ENCODE assay signal across 1 cellular context in genomic region chrX:154718607-154719006, GRCh38.
TF ChIP-seq lines count a peak whose summit lies in the region.

No MANE protein-coding gene starts in this region.

TF ChIP-seq in WTC11, 78 proteins besides CTCF, POLR2A, EP300 and RAD21 (continued from another document):
- no peak for TF ChIP-seq ZNF512 (CRISPR knock-in tag; IDR thresholded peaks at IDR 0.05; ENCODE audit: borderline replicate concordance)
- TF ChIP-seq ZNF121 (CRISPR knock-in tag; IDR thresholded peaks at IDR 0.05) = no peak
- TF ChIP-seq NFYB (CRISPR knock-in tag; conservative IDR thresholded peaks at IDR 0.05; ENCODE audit: low read depth) = no peak
- TF ChIP-seq ATF2 (CRISPR knock-in tag; IDR thresholded peaks at IDR 0.05; ENCODE audit: borderline replicate concordance, low read depth) = no peak
- TF ChIP-seq JAZF1 (CRISPR knock-in tag; IDR thresholded peaks at IDR 0.05) = no peak
- TF ChIP-seq PRRX2 (CRISPR knock-in tag; IDR thresholded peaks at IDR 0.05) = no peak
- TF ChIP-seq STAT6 (CRISPR knock-in tag; conservative IDR thresholded peaks at IDR 0.05; ENCODE audit: low read depth) = no peak
- no peak for TF ChIP-seq RORB (CRISPR knock-in tag; IDR thresholded peaks at IDR 0.05)
- no peak for TF ChIP-seq ZNF671 (CRISPR knock-in tag; IDR thresholded peaks at IDR 0.05)
- no peak for TF ChIP-seq ZNF281 (CRISPR knock-in tag; IDR thresholded peaks at IDR 0.05)
- no peak for TF ChIP-seq FOXP1 (CRISPR knock-in tag; IDR thresholded peaks at IDR 0.05; ENCODE audit: borderline replicate concordance)
- no peak for TF ChIP-seq ZNF263 (CRISPR knock-in tag; IDR thresholded peaks at IDR 0.05; ENCODE audit: low read depth)
- TF ChIP-seq HMGXB4 (CRISPR knock-in tag; IDR thresholded peaks at IDR 0.05) = no peak
